In genomic region chr18:78523850-78524249, GRCh38 we compare ENCODE assay signal across 9 cellular contexts.
"Had no signal": no experiment of that assay in that cellular context is flagged by ENCODE, and none has a peak within 500 bp of the region (broad histone marks: within the 10 kb centered on the region; RNA-seq: fewer than 3 reads in every experiment).

No MANE protein-coding gene starts in this region.

- H3K27ac ChIP-seq: GM23248, HL-60 had no signal

- H3K4me3 ChIP-seq: GM23248 had no signal

- H3K9ac ChIP-seq: GM23248 had no signal

- DNase-seq: GM23248, GOT3, H9, HCEC 1CT, HFFc6, KBM-7 had no signal

- H2AFZ ChIP-seq: GM23248 had no signal

- FAIRE-seq: H54, HepG2 had no signal

- ATAC-seq: HepG2 had no signal
